8 cellular contexts compared by ENCODE assay signal in genomic region chr3:97872209-97873042, GRCh38. TPM values are rescaled to one million over a fixed set of nuclear protein-coding genes. Genes with fewer than 3 reads are reported as not detected.
A peak's percentile ranks its signal among the peaks of the same experiment; 100 is the strongest.
DNase-seq lines count a peak whose midpoint lies in the region; ATAC-seq, FAIRE-seq and TF ChIP-seq lines count a peak whose summit lies in the region.

No MANE protein-coding gene starts in this region.

- H3K4me3 Mint-ChIP-seq in activated CD8-positive, alpha-beta T cell treated with anti-CD3 and anti-CD28 coated beads for 36 hours: peak overlapping the region; percentile 38

- no peaks in the 10 kb centered on the region for H3K36me3 Mint-ChIP-seq in activated CD8-positive, alpha-beta T cell treated with anti-CD3 and anti-CD28 coated beads for 36 hours (ENCODE audit: low read depth)

- intact Hi-C loops in activated CD8-positive, alpha-beta T cell treated with anti-CD3 and anti-CD28 coated beads for 36 hours (cut with micrococcal nuclease): loop anchor here (5.0 kb wide), 1 partner anchor 50 kb away; the partner anchor contains the start of gene CRYBG3

- peak overlapping the region; percentile 85 for H3K27ac Mint-ChIP-seq in activated CD8-positive, alpha-beta T cell treated with anti-CD3 and anti-CD28 coated beads for 36 hours

- peak; percentile 90 for ATAC-seq in activated CD8-positive, alpha-beta T cell treated with anti-CD3 and anti-CD28 coated beads for 36 hours
- ATAC-seq in GM21737 (IDR thresholded peaks at IDR 0.05; ENCODE audit: unreplicated experiment) (no peak), HG02642 (IDR thresholded peaks at IDR 0.05; ENCODE audit: poor library complexity, unreplicated experiment) (no peak), HG02852 (IDR thresholded peaks at IDR 0.05; ENCODE audit: unreplicated experiment) (no peak)

- peak; percentile 97 for FAIRE-seq in H54 (lab: Jason Lieb, UNC)

- no peaks in the 10 kb centered on the region for H3K27me3 Mint-ChIP-seq in activated CD8-positive, alpha-beta T cell treated with anti-CD3 and anti-CD28 coated beads for 36 hours

- TF ChIP-seq CTCF in activated CD8-positive, alpha-beta T cell treated with anti-CD3 and anti-CD28 coated beads for 36 hours (IDR thresholded peaks at IDR 0.05): no peak

- TF ChIP-seq POLR2A in H54 (IDR thresholded peaks at IDR 0.05; ENCODE audit: low read depth, low read length): no peak

- H3K9me3 Mint-ChIP-seq in activated CD8-positive, alpha-beta T cell treated with anti-CD3 and anti-CD28 coated beads for 36 hours: no peaks in the 10 kb centered on the region

- CTCF ChIA-PET in activated CD8-positive, alpha-beta T cell treated with anti-CD3 and anti-CD28 coated beads for 36 hours (lab: Charles Lee): interaction anchor here (0.6 to 1.6 kb wide), 4 partner anchors 52 to 167 kb away, joined by 3 to 9 read pairs (median 4); no protein-coding TSS in a partner anchor

- DNase-seq in H54 (ENCODE audit: insufficient read length, low spot score) (peak; percentile 29), fibroblast of the conjunctiva (ENCODE audit: low read depth) (peak; percentile 93), NCI-H2227 treated with DMSO at 0.1 percent for 48 hours (lab: John Stamatoyannopoulos, UW) (no peak)
- peak; percentile 62 for DNase-seq in activated CD8-positive, alpha-beta T cell treated with anti-CD3 and anti-CD28 coated beads for 36 hours
- peak; percentile 40 for DNase-seq in stimulated activated CD4-positive, alpha-beta T cell treated with anti-CD3 and anti-CD28 coated beads, Interleukin-2, amount 100 ng/mL, for 4 hours (ENCODE audit: low read depth)

- peaks cover 18% of the 10 kb centered on the region for H3K4me1 Mint-ChIP-seq in activated CD8-positive, alpha-beta T cell treated with anti-CD3 and anti-CD28 coated beads for 36 hours (ENCODE audit: low read depth)

- POLR2A ChIA-PET in activated CD8-positive, alpha-beta T cell treated with anti-CD3 and anti-CD28 coated beads for 36 hours (lab: Charles Lee): interaction anchor here (1.1 kb wide), 1 partner anchor 51 kb away, joined by 3 read pairs; the partner anchor contains the start of gene CRYBG3

RNA-seq across cellular contexts. Expression of gene CRYBG3, which starts 50.6 kb away (rescaled TPM):
- 1 to 10 TPM; 4.3 to 4.9 TPM for total RNA-seq in activated CD8-positive, alpha-beta T cell treated with anti-CD3 and anti-CD28 coated beads for 36 hours
